Comparison of ENCODE assay signal across 12 cellular contexts in genomic region chr16:28288117-28288516, GRCh38.
"Had no signal": no experiment of that assay in that cellular context is flagged by ENCODE, and none has a peak within 500 bp of the region (broad histone marks: within the 10 kb centered on the region; RNA-seq: fewer than 3 reads in every experiment).

No MANE protein-coding gene starts in this region.

- DNase-seq: activated CD4-positive, alpha-beta memory T cell treated with anti-CD3 and anti-CD28 coated beads, Interleukin-2, amount 10 ng/mL, durations not matched to agents 7 days and 5 days; activated CD8-positive, alpha-beta memory T cell treated with anti-CD3 and anti-CD28 coated beads, Interleukin-2, amount 10 ng/mL, durations not matched to agents 7 days and 5 days; effector CD4-positive, alpha-beta T cell; left ventricle myocardium superior; posterior cingulate gyrus; stimulated activated CD4-positive, alpha-beta T cell treated with anti-CD3 and anti-CD28 coated beads, Interleukin-2, amount 100 ng/mL, for 48 hours; stomach; T-helper 2 cell; WERI-Rb-1 had no signal

- H3K4me3 ChIP-seq: esophagus muscularis mucosa, right atrium auricular region, stomach had no signal

- H3K36me3 ChIP-seq: esophagus muscularis mucosa, right atrium auricular region, stomach had no signal

- H3K9me3 ChIP-seq: esophagus muscularis mucosa, right atrium auricular region, stomach had no signal

- H3K36me3 Mint-ChIP-seq: activated naive CD8-positive, alpha-beta T cell had no signal

- H3K27ac ChIP-seq: esophagus muscularis mucosa, right atrium auricular region, stomach, WERI-Rb-1 had no signal

- H3K27me3 ChIP-seq: right atrium auricular region had no signal

- ATAC-seq: activated CD8-positive, alpha-beta memory T cell treated with anti-CD3 and anti-CD28 coated beads, Interleukin-2, amount 10 ng/mL, durations not matched to agents 7 days and 5 days; left ventricle myocardium superior had no signal

- H3K9me3 Mint-ChIP-seq: activated CD4-positive, alpha-beta memory T cell treated with anti-CD3 and anti-CD28 coated beads, Interleukin-2, amount 10 ng/mL, durations not matched to agents 7 days and 5 days had no signal

- H3K27me3 Mint-ChIP-seq: activated naive CD8-positive, alpha-beta T cell had no signal

- H3K4me3 Mint-ChIP-seq: activated CD4-positive, alpha-beta memory T cell treated with anti-CD3 and anti-CD28 coated beads, Interleukin-2, amount 10 ng/mL, durations not matched to agents 7 days and 5 days; activated CD8-positive, alpha-beta memory T cell treated with anti-CD3 and anti-CD28 coated beads, Interleukin-2, amount 10 ng/mL, durations not matched to agents 7 days and 5 days; activated naive CD8-positive, alpha-beta T cell had no signal

- H3K27ac Mint-ChIP-seq: activated CD4-positive, alpha-beta memory T cell treated with anti-CD3 and anti-CD28 coated beads, Interleukin-2, amount 10 ng/mL, durations not matched to agents 7 days and 5 days; activated CD8-positive, alpha-beta memory T cell treated with anti-CD3 and anti-CD28 coated beads, Interleukin-2, amount 10 ng/mL, durations not matched to agents 7 days and 5 days; activated naive CD8-positive, alpha-beta T cell had no signal
